Comparison of ENCODE assay signal across 21 cellular contexts in the genomic region with DNA sequence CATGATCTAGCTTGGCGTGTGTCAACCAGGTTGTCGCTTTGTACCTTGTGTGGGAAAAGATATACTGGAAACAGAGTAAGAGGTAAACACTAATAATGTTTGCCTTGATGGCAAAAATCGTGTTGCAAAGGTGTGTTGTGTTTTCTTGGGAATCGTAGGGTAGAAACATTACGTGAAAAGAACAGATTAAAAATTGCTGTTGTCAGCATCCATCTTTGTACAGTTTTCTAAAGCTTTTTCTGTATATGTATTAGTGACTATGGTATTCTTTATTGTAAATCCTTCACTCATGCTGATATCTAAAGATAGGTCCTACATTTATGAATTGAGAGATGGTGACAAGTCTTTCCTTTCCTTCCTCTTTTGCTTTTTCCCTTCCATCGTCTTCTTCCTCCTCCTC.
A peak's percentile ranks its signal among the peaks of the same experiment; 100 is the strongest.
DNase-seq lines count a peak whose midpoint lies in the region; ATAC-seq, FAIRE-seq and TF ChIP-seq lines count a peak whose summit lies in the region.
"Had no signal": no experiment of that assay in that cellular context is flagged by ENCODE, and none has a peak within 500 bp of the region (broad histone marks: within the 10 kb centered on the region; RNA-seq: fewer than 3 reads in every experiment).

No MANE protein-coding gene starts in this region.

- CTCF ChIA-PET in HepG2 (lab: Yijun Ruan, JAX; ENCODE audit: low intra/inter-chr PET ratio, low total read pairs), result no interaction called here

- H2AK5ac ChIP-seq in mesenchymal stem cell (ENCODE audit: low read length, severe bottlenecking), result no peak overlapping the region

- H3K4me3 ChIP-seq in HepG2 (replicated peaks in 1 of 3; ENCODE audit: insufficient read depth in 1 of 3, low read depth in 2 of 3, low read length in 3 of 3), result no peak overlapping the region
- H3K4me3 ChIP-seq in right lobe of liver, result no peak overlapping the region
- H3K4me3 ChIP-seq in mesenchymal stem cell (ENCODE audit: insufficient read depth in 1 of 2, low read depth in 1 of 2, low read length in 2 of 2), result no peak overlapping the region
- H3K4me3 ChIP-seq in osteoblast (ENCODE audit: insufficient read depth, low read length), result no peak overlapping the region

- FAIRE-seq in HepG2 (lab: Jason Lieb, UNC) (no peak), GM19239 (lab: Jason Lieb, UNC) (no peak)

- TF ChIP-seq POLR2A in HepG2 (IDR thresholded peaks at IDR 0.05; ENCODE audit: insufficient read depth in 1 of 2, low read depth in 2 of 2, low read length in 2 of 2), result no peak
- no peak for TF ChIP-seq POLR2A in right lobe of liver (IDR thresholded peaks at IDR 0.05)

- peaks cover 13% of the 10 kb centered on the region for H3K27me3 Mint-ChIP-seq in activated T-helper 1 cell treated with anti-CD3 and anti-CD28 coated beads, Interleukin-12 subunit alpha, Interleukin-12 subunit beta, Interleukin-2, Interleukin-4 antibody, amounts not matched to agents 30 ng/mL and 10 ng/mL and 1 ng/mL, durations not matched to agents 14 hours and 24 hours and 36 hours (ENCODE audit: insufficient read depth)

- H3K36me3 ChIP-seq in HepG2 (replicated peaks in 1 of 2; ENCODE audit: control insufficient read depth in 1 of 2, insufficient read depth in 2 of 2, low read length in 2 of 2), result no peaks in the 10 kb centered on the region
- no peaks in the 10 kb centered on the region for H3K36me3 ChIP-seq in right lobe of liver
- no peaks in the 10 kb centered on the region for H3K36me3 ChIP-seq in mesenchymal stem cell (ENCODE audit: control insufficient read depth in 1 of 2, insufficient read depth in 2 of 2, low read depth in 1 of 2, low read length in 2 of 2)
- no peaks in the 10 kb centered on the region for H3K36me3 ChIP-seq in osteoblast (ENCODE audit: insufficient read depth, low read length)

- no peak overlapping the region for H2BK5ac ChIP-seq in mesenchymal stem cell (ENCODE audit: low read depth, low read length, poor library complexity, severe bottlenecking)

- H4K20me1 ChIP-seq in HepG2 (ENCODE audit: insufficient read depth, low read length) (no peaks in the 10 kb centered on the region), osteoblast (ENCODE audit: insufficient read depth, low read length) (no peaks in the 10 kb centered on the region)

- no peak overlapping the region for H3K27ac ChIP-seq in HepG2 (ENCODE audit: extremely low read length, insufficient read depth, low read length)
- no peak overlapping the region for H3K27ac ChIP-seq in right lobe of liver
- peak overlapping the region; percentile 58 for H3K27ac ChIP-seq in mesenchymal stem cell (ENCODE audit: low read length, poor library complexity, severe bottlenecking)
- H3K27ac ChIP-seq in osteoblast (ENCODE audit: low read depth, low read length), result no peak overlapping the region
- H3K27ac ChIP-seq: 22Rv1 had no signal

- no TSS peak for BruUV-seq in HepG2 (replicated peaks; lab: Mats Ljungman, UMichigan)

- no peak overlapping the region for H3K14ac ChIP-seq in mesenchymal stem cell (ENCODE audit: low read length in 2 of 2)

- H3K18ac ChIP-seq in mesenchymal stem cell (ENCODE audit: low read depth in 1 of 2, low read length in 2 of 2), result peak overlapping the region in 1 of 2 experiments; percentile 39

- DNase-seq in HepG2 (ENCODE audit: low spot score) (no peak), right lobe of liver (no peak), mesenchymal stem cell (no peak), osteoblast (ENCODE audit: insufficient read length, low spot score, missing footprints) (no peak), DMS153 (lab: John Stamatoyannopoulos, UW) (no peak), GM19239 (ENCODE audit: insufficient read length, low spot score) (no peak)
- no peak for DNase-seq in activated T-helper 1 cell treated with anti-CD3 and anti-CD28 coated beads, Interleukin-12 subunit alpha, Interleukin-12 subunit beta, Interleukin-2, Interleukin-4 antibody, amounts not matched to agents 30 ng/mL and 10 ng/mL and 1 ng/mL, durations not matched to agents 14 hours and 24 hours and 36 hours (ENCODE audit: low spot score)
- DNase-seq: Caco-2; CD4-positive, CD25-positive, alpha-beta regulatory T cell; GDM1; GOT3; NCI-H1105 treated with DMSO at 0.1 percent for 48 hours; NCI-H1694; NCI-H2107; NCI-H510A; NCI-H748 treated with DMSO at 0.1 percent for 48 hours; SHP77 treated with DMSO at 0.1 percent for 48 hours; SK-N-SH had no signal

- no peak overlapping the region for H4K91ac ChIP-seq in mesenchymal stem cell (ENCODE audit: low read length)

- POLR2A ChIA-PET in HepG2 (lab: Yijun Ruan, JAX), result no interaction called here

- no peak overlapping the region for H4K8ac ChIP-seq in mesenchymal stem cell (ENCODE audit: low read length)

- TF ChIP-seq CTCF in HepG2 (CRISPR knock-in tag; IDR thresholded peaks at IDR 0.05) (no peak), right lobe of liver (IDR thresholded peaks at IDR 0.05) (no peak), osteoblast (IDR thresholded peaks at IDR 0.05; ENCODE audit: extremely low read depth, low read depth, low read length) (no peak)

- H3K4me1 ChIP-seq in HepG2 (ENCODE audit: insufficient read depth, low read length) (no peaks in the 10 kb centered on the region), right lobe of liver (no peaks in the 10 kb centered on the region), mesenchymal stem cell (ENCODE audit: control insufficient read depth, insufficient read depth, low read depth, low read length) (peaks cover 7% of the 10 kb centered on the region), osteoblast (ENCODE audit: insufficient read depth, low read length) (peaks cover 25% of the 10 kb centered on the region)
- H3K4me1 ChIP-seq: Caco-2 had no signal

- H2BK120ac ChIP-seq in mesenchymal stem cell (ENCODE audit: low read depth, low read length), result no peak overlapping the region

- no peak overlapping the region for H2BK15ac ChIP-seq in mesenchymal stem cell (ENCODE audit: low read depth, poor library complexity, severe bottlenecking)

- H3K4ac ChIP-seq in mesenchymal stem cell (ENCODE audit: low read depth in 1 of 2, low read length in 2 of 2), result no peak overlapping the region

- no peaks in the 10 kb centered on the region for H3K79me1 ChIP-seq in mesenchymal stem cell (replicated peaks; ENCODE audit: low read length, poor library complexity, severe bottlenecking)

- no peak overlapping the region for H3K4me3 Mint-ChIP-seq in activated T-helper 1 cell treated with anti-CD3 and anti-CD28 coated beads, Interleukin-12 subunit alpha, Interleukin-12 subunit beta, Interleukin-2, Interleukin-4 antibody, amounts not matched to agents 30 ng/mL and 10 ng/mL and 1 ng/mL, durations not matched to agents 14 hours and 24 hours and 36 hours
- H3K4me3 Mint-ChIP-seq: CD4-positive, CD25-positive, alpha-beta regulatory T cell had no signal

- peaks cover 0 to 10% of the 10 kb centered on the region in 2 experiments; a peak in 2 of 5 replicates for H3K27me3 ChIP-seq in HepG2 (ENCODE audit: control insufficient read depth in 1 of 2, insufficient read depth in 2 of 2, low read length in 2 of 2)
- H3K27me3 ChIP-seq in right lobe of liver, result no peaks in the 10 kb centered on the region
- H3K27me3 ChIP-seq in mesenchymal stem cell (ENCODE audit: control insufficient read depth in 1 of 2, insufficient read depth in 1 of 2, low read length in 2 of 2), result peaks cover 0 to 72% of the 10 kb centered on the region in 2 experiments
- peaks cover 34% of the 10 kb centered on the region for H3K27me3 ChIP-seq in osteoblast (ENCODE audit: insufficient read depth, low read length)

- H3K4me2 ChIP-seq in HepG2 (ENCODE audit: low read depth, low read length), result no peak overlapping the region
- H3K4me2 ChIP-seq in mesenchymal stem cell (ENCODE audit: low read length, poor library complexity, severe bottlenecking), result no peak overlapping the region
- H3K4me2 ChIP-seq in osteoblast (ENCODE audit: insufficient read depth, low read length), result peak overlapping the region; percentile 38
- H3K4me2 ChIP-seq: SK-N-SH had no signal

- no peak overlapping the region for H3K27ac Mint-ChIP-seq in activated T-helper 1 cell treated with anti-CD3 and anti-CD28 coated beads, Interleukin-12 subunit alpha, Interleukin-12 subunit beta, Interleukin-2, Interleukin-4 antibody, amounts not matched to agents 30 ng/mL and 10 ng/mL and 1 ng/mL, durations not matched to agents 14 hours and 24 hours and 36 hours
- H3K27ac Mint-ChIP-seq: CD4-positive, CD25-positive, alpha-beta regulatory T cell had no signal

- H3K4me1 Mint-ChIP-seq in activated T-helper 1 cell treated with anti-CD3 and anti-CD28 coated beads, Interleukin-12 subunit alpha, Interleukin-12 subunit beta, Interleukin-2, Interleukin-4 antibody, amounts not matched to agents 30 ng/mL and 10 ng/mL and 1 ng/mL, durations not matched to agents 14 hours and 24 hours and 36 hours (ENCODE audit: low read depth), result no peaks in the 10 kb centered on the region
- H3K4me1 Mint-ChIP-seq: CD4-positive, CD25-positive, alpha-beta regulatory T cell had no signal

- intact Hi-C loops in HepG2 (cut with micrococcal nuclease; ENCODE audit: unreplicated experiment) (no loop called here), right lobe of liver (cut with DNase I) (no loop called here)
- intact Hi-C loops in activated T-helper 1 cell treated with anti-CD3 and anti-CD28 coated beads, Interleukin-12 subunit alpha, Interleukin-12 subunit beta, Interleukin-2, Interleukin-4 antibody, amounts not matched to agents 30 ng/mL and 10 ng/mL and 1 ng/mL, durations not matched to agents 14 hours and 24 hours and 36 hours (cut with micrococcal nuclease), result no loop called here

- ATAC-seq in HepG2 (no peak), right lobe of liver (no peak), GM18861 (IDR thresholded peaks at IDR 0.05; ENCODE audit: unreplicated experiment) (no peak)
- ATAC-seq: HCT116 had no signal

- in situ Hi-C loops in HepG2 (cut with HindIII; ENCODE audit: extremely low pct_ligation_motif_present, low pct_unique_long_range_greater_than_20kb), result no loop called here

- H3K79me2 ChIP-seq in HepG2 (ENCODE audit: insufficient read depth, low read length) (no peaks in the 10 kb centered on the region), osteoblast (ENCODE audit: insufficient read depth, low read length) (no peaks in the 10 kb centered on the region)

- H2AFZ ChIP-seq in HepG2 (ENCODE audit: low read length), result no peak overlapping the region
- H2AFZ ChIP-seq in mesenchymal stem cell (ENCODE audit: low read depth, low read length), result no peak overlapping the region
- no peak overlapping the region for H2AFZ ChIP-seq in osteoblast (ENCODE audit: low read length)

- no peak overlapping the region for H3K23ac ChIP-seq in mesenchymal stem cell (ENCODE audit: low read length in 2 of 2)

- H3K9ac ChIP-seq in HepG2 (ENCODE audit: insufficient read depth, low read depth, low read length) (no peak overlapping the region), mesenchymal stem cell (ENCODE audit: low read length) (no peak overlapping the region)
- H3K9ac ChIP-seq: SK-N-SH had no signal

- no peaks in the 10 kb centered on the region for H3K36me3 Mint-ChIP-seq in activated T-helper 1 cell treated with anti-CD3 and anti-CD28 coated beads, Interleukin-12 subunit alpha, Interleukin-12 subunit beta, Interleukin-2, Interleukin-4 antibody, amounts not matched to agents 30 ng/mL and 10 ng/mL and 1 ng/mL, durations not matched to agents 14 hours and 24 hours and 36 hours (ENCODE audit: low read depth)
- H3K36me3 Mint-ChIP-seq: CD4-positive, CD25-positive, alpha-beta regulatory T cell had no signal

- H2BK12ac ChIP-seq in mesenchymal stem cell (ENCODE audit: low read length in 2 of 2), result peak overlapping the region in 1 of 2 experiments; percentile 14

- TF ChIP-seq EP300 in HepG2 (IDR thresholded peaks at IDR 0.05; ENCODE audit: low read depth in 2 of 2, low read length in 2 of 2), result no peak
- TF ChIP-seq EP300 in HepG2 (CRISPR knock-in tag; IDR thresholded peaks at IDR 0.05; ENCODE audit: borderline replicate concordance), result no peak

- TF ChIP-seq RAD21 in HepG2 (CRISPR knock-in tag; IDR thresholded peaks at IDR 0.05), result no peak

- 25% methylated on average over 6 of the region's 6 CpGs for WGBS in HepG2 (ENCODE audit: low lambda C conversion rate)
- 62% methylated on average over 6 of the region's 6 CpGs for WGBS in right lobe of liver (ENCODE audit: insufficient coverage, low coverage, low lambda C conversion rate, missing lambda C conversion rate)
- 93% methylated on average over 6 of the region's 6 CpGs for WGBS in mesenchymal stem cell

- H3K9me3 ChIP-seq in HepG2 (ENCODE audit: low read length), result no peaks in the 10 kb centered on the region
- no peaks in the 10 kb centered on the region for H3K9me3 ChIP-seq in right lobe of liver
- H3K9me3 ChIP-seq in mesenchymal stem cell (ENCODE audit: control insufficient read depth, low read length), result no peaks in the 10 kb centered on the region
- H3K9me3 ChIP-seq in osteoblast (ENCODE audit: low read depth, low read length), result no peaks in the 10 kb centered on the region
- H3K9me3 ChIP-seq: Caco-2, SK-N-SH had no signal

- H3K9me3 Mint-ChIP-seq in activated T-helper 1 cell treated with anti-CD3 and anti-CD28 coated beads, Interleukin-12 subunit alpha, Interleukin-12 subunit beta, Interleukin-2, Interleukin-4 antibody, amounts not matched to agents 30 ng/mL and 10 ng/mL and 1 ng/mL, durations not matched to agents 14 hours and 24 hours and 36 hours, result no peaks in the 10 kb centered on the region
